ENCODE assay signal across 20 cellular contexts in genomic region chr6:106113256-106113954, GRCh38. TPM values are rescaled to one million over a fixed set of nuclear protein-coding genes. Genes with fewer than 3 reads are reported as not detected.
DNase-seq lines count a peak whose midpoint lies in the region; ATAC-seq and TF ChIP-seq lines count a peak whose summit lies in the region.
"Had no signal": no experiment of that assay in that cellular context is flagged by ENCODE, and none has a peak within 500 bp of the region (broad histone marks: within the 10 kb centered on the region; RNA-seq: fewer than 3 reads in every experiment).

No MANE protein-coding gene starts in this region.

- H3K4me3 Mint-ChIP-seq in activated CD8-positive, alpha-beta memory T cell treated with anti-CD3 and anti-CD28 coated beads, Interleukin-2, amount 10 ng/mL, durations not matched to agents 7 days and 5 days: peak overlapping the region; percentile 35
- peak overlapping the region; percentile 44 for H3K4me3 Mint-ChIP-seq in activated naive CD8-positive, alpha-beta T cell treated with anti-CD3 and anti-CD28 coated beads, Interleukin-2, amount 10 ng/mL, durations not matched to agents 7 days and 5 days
- H3K4me3 Mint-ChIP-seq in nephron progenitor cell (no peak overlapping the region), HFFc6 (no peak overlapping the region)
- H3K4me3 Mint-ChIP-seq: naive B cell had no signal

- POLR2A ChIA-PET in activated naive CD8-positive, alpha-beta T cell treated with anti-CD3 and anti-CD28 coated beads, Interleukin-2, amount 10 ng/mL, durations not matched to agents 7 days and 5 days (lab: Charles Lee): interaction anchor here (0.6 to 1.6 kb wide), 3 partner anchors 28 to 319 kb away, joined by 3 to 4 read pairs (median 3); no protein-coding TSS in a partner anchor

- TF ChIP-seq CTCF in nephron progenitor cell (IDR thresholded peaks at IDR 0.05) (no peak), HFFc6 (IDR thresholded peaks at IDR 0.05) (no peak)

- no peaks in the 10 kb centered on the region for H3K9me3 Mint-ChIP-seq in activated CD8-positive, alpha-beta memory T cell treated with anti-CD3 and anti-CD28 coated beads, Interleukin-2, amount 10 ng/mL, durations not matched to agents 7 days and 5 days (ENCODE audit: low read depth)
- H3K9me3 Mint-ChIP-seq in activated naive CD8-positive, alpha-beta T cell treated with anti-CD3 and anti-CD28 coated beads, Interleukin-2, amount 10 ng/mL, durations not matched to agents 7 days and 5 days: no peaks in the 10 kb centered on the region
- no peaks in the 10 kb centered on the region for H3K9me3 Mint-ChIP-seq in nephron progenitor cell
- H3K9me3 Mint-ChIP-seq in HFFc6: no peaks in the 10 kb centered on the region

- no peak for ATAC-seq in activated CD8-positive, alpha-beta memory T cell treated with anti-CD3 and anti-CD28 coated beads, Interleukin-2, amount 10 ng/mL, durations not matched to agents 7 days and 5 days
- no peak for ATAC-seq in activated naive CD8-positive, alpha-beta T cell treated with anti-CD3 and anti-CD28 coated beads, Interleukin-2, amount 10 ng/mL, durations not matched to agents 7 days and 5 days (ENCODE audit: low read depth)
- ATAC-seq in HG03457 (IDR thresholded peaks at IDR 0.05; ENCODE audit: unreplicated experiment): no peak
- no peak for ATAC-seq in GM21390 (IDR thresholded peaks at IDR 0.05; ENCODE audit: unreplicated experiment)
- ATAC-seq: A549, HCT116 had no signal

- peaks cover 21% of the 10 kb centered on the region for H3K36me3 Mint-ChIP-seq in activated CD8-positive, alpha-beta memory T cell treated with anti-CD3 and anti-CD28 coated beads, Interleukin-2, amount 10 ng/mL, durations not matched to agents 7 days and 5 days
- peaks cover 6% of the 10 kb centered on the region for H3K36me3 Mint-ChIP-seq in activated naive CD8-positive, alpha-beta T cell treated with anti-CD3 and anti-CD28 coated beads, Interleukin-2, amount 10 ng/mL, durations not matched to agents 7 days and 5 days
- peaks cover 13% of the 10 kb centered on the region for H3K36me3 Mint-ChIP-seq in nephron progenitor cell (ENCODE audit: low read depth)
- peaks cover 15% of the 10 kb centered on the region for H3K36me3 Mint-ChIP-seq in HFFc6 (ENCODE audit: low read depth)
- H3K36me3 Mint-ChIP-seq: naive B cell had no signal

- no peaks in the 10 kb centered on the region for H3K9me3 ChIP-seq in KOPT-K1 (ENCODE audit: insufficient read depth, low read length, poor library complexity, severe bottlenecking)
- H3K9me3 ChIP-seq: A549, heart left ventricle, upper lobe of left lung had no signal

- peak overlapping the region; percentile 9 for H3K27ac ChIP-seq in KOPT-K1 (ENCODE audit: low read depth, low read length, poor library complexity, severe bottlenecking)
- H3K27ac ChIP-seq: A549, upper lobe of left lung, VCaP had no signal

- H3K36me3 ChIP-seq in KOPT-K1 (ENCODE audit: insufficient read depth, low read length): no peaks in the 10 kb centered on the region
- H3K36me3 ChIP-seq: upper lobe of left lung had no signal

- CTCF ChIA-PET in activated CD8-positive, alpha-beta memory T cell treated with anti-CD3 and anti-CD28 coated beads, Interleukin-2, amount 10 ng/mL, durations not matched to agents 7 days and 5 days (lab: Charles Lee): interaction anchor here (0.8 to 5.9 kb wide), 8 partner anchors 10 to 110 kb away, joined by 3 to 27 read pairs (median 4); no protein-coding TSS in a partner anchor

- peak overlapping the region; percentile 96 for H3K27ac Mint-ChIP-seq in activated CD8-positive, alpha-beta memory T cell treated with anti-CD3 and anti-CD28 coated beads, Interleukin-2, amount 10 ng/mL, durations not matched to agents 7 days and 5 days
- peak overlapping the region; percentile 11 for H3K27ac Mint-ChIP-seq in activated naive CD8-positive, alpha-beta T cell treated with anti-CD3 and anti-CD28 coated beads, Interleukin-2, amount 10 ng/mL, durations not matched to agents 7 days and 5 days
- H3K27ac Mint-ChIP-seq in nephron progenitor cell (peak overlapping the region; percentile 11), HFFc6 (no peak overlapping the region)
- H3K27ac Mint-ChIP-seq: naive B cell, progenitor cell of endocrine pancreas had no signal

- no peak for DNase-seq in activated CD8-positive, alpha-beta memory T cell treated with anti-CD3 and anti-CD28 coated beads, Interleukin-2, amount 10 ng/mL, durations not matched to agents 7 days and 5 days
- DNase-seq in activated CD8-positive, alpha-beta memory T cell treated with anti-CD3 and anti-CD28 coated beads for 24 hours: no peak
- no peak for DNase-seq in activated naive CD8-positive, alpha-beta T cell treated with anti-CD3 and anti-CD28 coated beads, Interleukin-2, amount 10 ng/mL, durations not matched to agents 7 days and 5 days
- DNase-seq in nephron progenitor cell (no peak), HFFc6 (no peak)
- DNase-seq: EL; heart left ventricle; naive B cell; NCI-H1436; NCI-H345; stimulated activated naive CD4-positive, alpha-beta T cell treated with Interleukin-2 at 50 U/mL for 16 hours; SW 1271; upper lobe of left lung had no signal

- no peaks in the 10 kb centered on the region for H3K27me3 Mint-ChIP-seq in activated CD8-positive, alpha-beta memory T cell treated with anti-CD3 and anti-CD28 coated beads, Interleukin-2, amount 10 ng/mL, durations not matched to agents 7 days and 5 days
- no peaks in the 10 kb centered on the region for H3K27me3 Mint-ChIP-seq in activated naive CD8-positive, alpha-beta T cell treated with anti-CD3 and anti-CD28 coated beads, Interleukin-2, amount 10 ng/mL, durations not matched to agents 7 days and 5 days
- H3K27me3 Mint-ChIP-seq in nephron progenitor cell (ENCODE audit: low read depth, poor library complexity) (peaks cover 3% of the 10 kb centered on the region), HFFc6 (ENCODE audit: insufficient read depth) (no peaks in the 10 kb centered on the region)

- peaks cover 89% of the 10 kb centered on the region for H3K4me1 Mint-ChIP-seq in activated CD8-positive, alpha-beta memory T cell treated with anti-CD3 and anti-CD28 coated beads, Interleukin-2, amount 10 ng/mL, durations not matched to agents 7 days and 5 days
- H3K4me1 Mint-ChIP-seq in activated naive CD8-positive, alpha-beta T cell treated with anti-CD3 and anti-CD28 coated beads, Interleukin-2, amount 10 ng/mL, durations not matched to agents 7 days and 5 days: peaks cover 55% of the 10 kb centered on the region
- peaks cover 41% of the 10 kb centered on the region for H3K4me1 Mint-ChIP-seq in nephron progenitor cell
- peaks cover 33% of the 10 kb centered on the region for H3K4me1 Mint-ChIP-seq in HFFc6 (ENCODE audit: low read depth)

RNA-seq across cellular contexts. Expression of gene PRDM1, which starts 27.3 kb away (rescaled TPM):
- total RNA-seq in activated CD8-positive, alpha-beta memory T cell treated with anti-CD3 and anti-CD28 coated beads, Interleukin-2, amount 10 ng/mL, durations not matched to agents 7 days and 5 days: 100 to 1,000 TPM in 1 of 2 experiments, 10 to 100 TPM in 1; 97.1 to 132 TPM
- total RNA-seq in activated naive CD8-positive, alpha-beta T cell treated with anti-CD3 and anti-CD28 coated beads, Interleukin-2, amount 10 ng/mL, durations not matched to agents 7 days and 5 days: 10 to 100 TPM; 20.2 to 21.1 TPM
- total RNA-seq in HFFc6 (2021; fragmentation: NEBNext Ultra II Directional; extraction: Animal tissue kit (Norgen Biotek cat#: 25700)): 10 to 100 TPM in 3 of 6 experiments, 1 to 10 TPM in 3; 8.4 to 12.3 (median 10.3) TPM

Comparison
In these comparisons a context has a peak if more than half of its experiments do, and no peak if none do; other contexts are left out.
1. H3K4me3 Mint-ChIP-seq: peak in activated CD8-positive, alpha-beta memory T cell treated with anti-CD3 and anti-CD28 coated beads, Interleukin-2, amount 10 ng/mL, durations not matched to agents 7 days and 5 days (single experiment) and activated naive CD8-positive, alpha-beta T cell treated with anti-CD3 and anti-CD28 coated beads, Interleukin-2, amount 10 ng/mL, durations not matched to agents 7 days and 5 days (single experiment); none in nephron progenitor cell (single experiment) and HFFc6 (single experiment).
2. RNA of gene PRDM1, which starts 27.3 kb away (total RNA-seq): 97.1 to 132 TPM in activated CD8-positive, alpha-beta memory T cell treated with anti-CD3 and anti-CD28 coated beads, Interleukin-2, amount 10 ng/mL, durations not matched to agents 7 days and 5 days; 20.2 to 21.1 TPM in activated naive CD8-positive, alpha-beta T cell treated with anti-CD3 and anti-CD28 coated beads, Interleukin-2, amount 10 ng/mL, durations not matched to agents 7 days and 5 days and 8.4 to 12.3 TPM in HFFc6; every median in the first group is over 4 times any median in the second.